1 cellular context compared by ENCODE assay signal in the genomic region with DNA sequence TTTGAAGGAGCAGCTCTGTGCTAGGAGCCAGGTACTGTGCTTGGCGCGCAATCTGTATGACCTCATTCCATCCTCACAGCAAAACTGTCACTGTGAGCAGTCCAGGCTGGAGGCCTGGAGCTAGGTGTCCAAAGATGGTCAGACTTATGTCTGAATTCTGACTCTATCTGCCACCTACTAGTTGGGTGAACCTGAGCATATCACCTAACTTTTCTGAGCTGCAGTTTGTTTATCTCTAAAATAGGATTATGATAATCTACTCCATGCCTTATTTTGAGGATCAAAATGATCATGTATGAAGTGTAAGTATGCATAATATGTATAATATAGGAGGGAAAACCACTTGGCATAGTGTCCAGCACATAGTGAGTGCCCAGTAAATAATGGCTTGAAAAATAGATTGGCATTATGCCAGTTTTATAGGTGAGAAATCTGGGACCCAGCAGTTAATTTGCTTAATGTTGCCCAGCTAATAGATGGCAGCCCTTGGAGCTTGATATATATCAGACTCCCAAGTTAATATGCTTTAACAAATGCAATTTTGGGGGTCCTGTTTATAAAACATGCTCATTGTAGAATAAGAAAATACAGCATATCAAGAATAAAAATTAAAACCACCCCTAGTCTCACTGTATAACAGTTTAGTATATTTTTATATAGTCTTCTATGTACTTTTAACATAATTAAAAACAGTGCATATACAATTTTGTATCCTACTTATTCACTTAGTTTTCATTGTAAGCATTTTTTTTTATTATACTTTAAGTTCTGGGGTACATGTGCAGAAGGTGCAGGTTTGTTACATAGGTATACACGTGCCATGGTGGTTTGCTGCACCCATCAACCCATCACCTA.
TF ChIP-seq lines count a peak whose summit lies in the region.

No MANE protein-coding gene starts in this region.

TF ChIP-seq in HepG2, 621 proteins besides CTCF, POLR2A, EP300 and RAD21 (continued from another document and continues in another):
- TF ChIP-seq, protein P1, sequence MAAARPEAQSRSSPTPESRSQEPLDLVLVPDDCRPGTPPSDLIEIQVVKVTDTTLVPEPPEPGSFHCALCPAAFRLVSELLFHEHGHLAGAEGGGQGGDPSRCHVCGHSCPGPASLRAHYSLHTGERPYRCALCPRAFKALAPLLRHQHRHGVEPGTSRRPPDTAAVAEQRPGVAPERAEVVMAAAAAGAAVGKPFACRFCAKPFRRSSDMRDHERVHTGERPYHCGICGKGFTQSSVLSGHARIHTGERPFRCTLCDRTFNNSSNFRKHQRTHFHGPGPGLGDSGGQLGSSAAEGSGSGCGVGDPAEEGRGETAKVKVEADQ (CRISPR knock-in tag; IDR thresholded peaks at IDR 0.05; ENCODE audit: borderline replicate concordance) = no peak
- TF ChIP-seq TCF12 (IDR thresholded peaks at IDR 0.05) (no peak), TCF12 (CRISPR knock-in tag; IDR thresholded peaks at IDR 0.05) (no peak), ZSCAN30 (CRISPR knock-in tag; IDR thresholded peaks at IDR 0.05) (no peak), ZNF225 (CRISPR knock-in tag; IDR thresholded peaks at IDR 0.05) (no peak), ZNF878 (CRISPR knock-in tag; IDR thresholded peaks at IDR 0.05) (no peak; the same call in 1 of the 2 replicates), ZNF224 (CRISPR knock-in tag; IDR thresholded peaks at IDR 0.05) (no peak), JUND (CRISPR knock-in tag; IDR thresholded peaks at IDR 0.05) (no peak), TBP (CRISPR knock-in tag; IDR thresholded peaks at IDR 0.05) (no peak), RFXAP (CRISPR knock-in tag; IDR thresholded peaks at IDR 0.05; ENCODE audit: borderline replicate concordance) (0 out of 2 replicates have a peak, but pooled peaks have one; percentile 48), ZBTB42 (CRISPR knock-in tag; IDR thresholded peaks at IDR 0.05) (no peak), ZBTB38 (CRISPR knock-in tag; IDR thresholded peaks at IDR 0.05) (no peak), ZFP36L2 (CRISPR knock-in tag; IDR thresholded peaks at IDR 0.05) (no peak), REPIN1 (CRISPR knock-in tag; IDR thresholded peaks at IDR 0.05; ENCODE audit: borderline replicate concordance, low read depth) (no peak), SOX6 (IDR thresholded peaks at IDR 0.05) (no peak), SOX6 (CRISPR knock-in tag; IDR thresholded peaks at IDR 0.05) (no peak), NR3C1 (CRISPR knock-in tag; IDR thresholded peaks at IDR 0.05) (no peak), NPAS2 (CRISPR knock-in tag; IDR thresholded peaks at IDR 0.05; ENCODE audit: borderline replicate concordance) (no peak), ZFP1 (CRISPR knock-in tag; IDR thresholded peaks at IDR 0.05) (no peak), ZNF546 (CRISPR knock-in tag; conservative IDR thresholded peaks at IDR 0.05) (no peak; the same call in 1 of the 2 replicates), KDM2A (CRISPR knock-in tag; IDR thresholded peaks at IDR 0.05; ENCODE audit: borderline replicate concordance, low read depth) (no peak), ZNF33A (CRISPR knock-in tag; IDR thresholded peaks at IDR 0.05; ENCODE audit: borderline replicate concordance) (no peak), ATAD3A (CRISPR knock-in tag; IDR thresholded peaks at IDR 0.05) (no peak), MAZ (IDR thresholded peaks at IDR 0.05; ENCODE audit: borderline replicate concordance, low read depth, low read length) (no peak), MAZ (CRISPR knock-in tag; IDR thresholded peaks at IDR 0.05; ENCODE audit: low read depth) (no peak), KMT2A (CRISPR knock-in tag; IDR thresholded peaks at IDR 0.05) (no peak), ELF1 (CRISPR knock-in tag; IDR thresholded peaks at IDR 0.05) (no peak), ZNF34 (CRISPR knock-in tag; IDR thresholded peaks at IDR 0.05; ENCODE audit: borderline replicate concordance) (0 out of 2 replicates have a peak, but pooled peaks have one; percentile 49), ZBTB3 (CRISPR knock-in tag; IDR thresholded peaks at IDR 0.05; ENCODE audit: borderline replicate concordance, low read depth) (no peak), JDP2 (CRISPR knock-in tag; IDR thresholded peaks at IDR 0.05; ENCODE audit: borderline replicate concordance) (no peak), TOE1 (CRISPR knock-in tag; IDR thresholded peaks at IDR 0.05) (no peak; the same call in 1 of the 2 replicates), SRF (IDR thresholded peaks at IDR 0.05; ENCODE audit: low read depth, low read length) (no peak), HMG20B (CRISPR knock-in tag; conservative IDR thresholded peaks at IDR 0.05) (no peak), TMF1 (CRISPR knock-in tag; IDR thresholded peaks at IDR 0.05; ENCODE audit: low read depth) (no peak), NFYB (CRISPR knock-in tag; IDR thresholded peaks at IDR 0.05) (peak; percentile 27; the same call in 1 of the 2 replicates), ZSCAN21 (CRISPR knock-in tag; IDR thresholded peaks at IDR 0.05; ENCODE audit: borderline replicate concordance) (no peak)
- TF ChIP-seq, protein P2, sequence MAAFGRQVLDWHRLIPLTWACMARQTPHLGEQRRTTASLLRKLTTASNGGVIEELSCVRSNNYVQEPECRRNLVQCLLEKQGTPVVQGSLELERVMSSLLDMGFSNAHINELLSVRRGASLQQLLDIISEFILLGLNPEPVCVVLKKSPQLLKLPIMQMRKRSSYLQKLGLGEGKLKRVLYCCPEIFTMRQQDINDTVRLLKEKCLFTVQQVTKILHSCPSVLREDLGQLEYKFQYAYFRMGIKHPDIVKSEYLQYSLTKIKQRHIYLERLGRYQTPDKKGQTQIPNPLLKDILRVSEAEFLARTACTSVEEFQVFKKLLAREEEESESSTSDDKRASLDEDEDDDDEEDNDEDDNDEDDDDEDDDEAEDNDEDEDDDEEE (CRISPR knock-in tag; IDR thresholded peaks at IDR 0.05) = no peak
- TF ChIP-seq, protein P3, sequence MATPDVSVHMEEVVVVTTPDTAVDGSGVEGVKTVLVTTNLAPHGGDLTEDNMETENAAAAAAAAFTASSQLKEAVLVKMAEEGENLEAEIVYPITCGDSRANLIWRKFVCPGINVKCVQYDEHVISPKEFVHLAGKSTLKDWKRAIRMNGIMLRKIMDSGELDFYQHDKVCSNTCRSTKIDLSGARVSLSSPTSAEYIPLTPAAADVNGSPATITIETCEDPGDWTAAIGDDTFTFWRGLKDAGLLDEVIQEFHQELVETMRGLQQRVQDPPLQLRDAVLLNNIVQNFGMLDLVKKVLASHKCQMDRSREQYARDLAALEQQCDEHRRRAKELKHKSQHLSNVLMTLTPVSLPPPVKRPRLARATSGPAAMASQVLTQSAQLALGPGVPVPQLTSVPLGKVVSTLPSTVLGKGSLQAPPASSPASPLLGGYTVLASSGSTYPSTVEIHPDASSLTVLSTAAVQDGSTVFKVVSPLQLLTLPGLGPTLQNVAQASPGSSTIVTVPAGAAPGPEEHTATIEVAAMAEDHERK (CRISPR knock-in tag; IDR thresholded peaks at IDR 0.05; ENCODE audit: low read depth) = 0 out of 2 replicates have a peak, but pooled peaks have one; percentile 3
- TF ChIP-seq, protein P4, sequence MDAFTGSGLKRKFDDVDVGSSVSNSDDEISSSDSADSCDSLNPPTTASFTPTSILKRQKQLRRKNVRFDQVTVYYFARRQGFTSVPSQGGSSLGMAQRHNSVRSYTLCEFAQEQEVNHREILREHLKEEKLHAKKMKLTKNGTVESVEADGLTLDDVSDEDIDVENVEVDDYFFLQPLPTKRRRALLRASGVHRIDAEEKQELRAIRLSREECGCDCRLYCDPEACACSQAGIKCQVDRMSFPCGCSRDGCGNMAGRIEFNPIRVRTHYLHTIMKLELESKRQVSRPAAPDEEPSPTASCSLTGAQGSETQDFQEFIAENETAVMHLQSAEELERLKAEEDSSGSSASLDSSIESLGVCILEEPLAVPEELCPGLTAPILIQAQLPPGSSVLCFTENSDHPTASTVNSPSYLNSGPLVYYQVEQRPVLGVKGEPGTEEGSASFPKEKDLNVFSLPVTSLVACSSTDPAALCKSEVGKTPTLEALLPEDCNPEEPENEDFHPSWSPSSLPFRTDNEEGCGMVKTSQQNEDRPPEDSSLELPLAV (CRISPR knock-in tag; conservative IDR thresholded peaks at IDR 0.05; ENCODE audit: low read depth) = no peak; the same call in 1 of the 2 replicates
- TF ChIP-seq, protein P5, sequence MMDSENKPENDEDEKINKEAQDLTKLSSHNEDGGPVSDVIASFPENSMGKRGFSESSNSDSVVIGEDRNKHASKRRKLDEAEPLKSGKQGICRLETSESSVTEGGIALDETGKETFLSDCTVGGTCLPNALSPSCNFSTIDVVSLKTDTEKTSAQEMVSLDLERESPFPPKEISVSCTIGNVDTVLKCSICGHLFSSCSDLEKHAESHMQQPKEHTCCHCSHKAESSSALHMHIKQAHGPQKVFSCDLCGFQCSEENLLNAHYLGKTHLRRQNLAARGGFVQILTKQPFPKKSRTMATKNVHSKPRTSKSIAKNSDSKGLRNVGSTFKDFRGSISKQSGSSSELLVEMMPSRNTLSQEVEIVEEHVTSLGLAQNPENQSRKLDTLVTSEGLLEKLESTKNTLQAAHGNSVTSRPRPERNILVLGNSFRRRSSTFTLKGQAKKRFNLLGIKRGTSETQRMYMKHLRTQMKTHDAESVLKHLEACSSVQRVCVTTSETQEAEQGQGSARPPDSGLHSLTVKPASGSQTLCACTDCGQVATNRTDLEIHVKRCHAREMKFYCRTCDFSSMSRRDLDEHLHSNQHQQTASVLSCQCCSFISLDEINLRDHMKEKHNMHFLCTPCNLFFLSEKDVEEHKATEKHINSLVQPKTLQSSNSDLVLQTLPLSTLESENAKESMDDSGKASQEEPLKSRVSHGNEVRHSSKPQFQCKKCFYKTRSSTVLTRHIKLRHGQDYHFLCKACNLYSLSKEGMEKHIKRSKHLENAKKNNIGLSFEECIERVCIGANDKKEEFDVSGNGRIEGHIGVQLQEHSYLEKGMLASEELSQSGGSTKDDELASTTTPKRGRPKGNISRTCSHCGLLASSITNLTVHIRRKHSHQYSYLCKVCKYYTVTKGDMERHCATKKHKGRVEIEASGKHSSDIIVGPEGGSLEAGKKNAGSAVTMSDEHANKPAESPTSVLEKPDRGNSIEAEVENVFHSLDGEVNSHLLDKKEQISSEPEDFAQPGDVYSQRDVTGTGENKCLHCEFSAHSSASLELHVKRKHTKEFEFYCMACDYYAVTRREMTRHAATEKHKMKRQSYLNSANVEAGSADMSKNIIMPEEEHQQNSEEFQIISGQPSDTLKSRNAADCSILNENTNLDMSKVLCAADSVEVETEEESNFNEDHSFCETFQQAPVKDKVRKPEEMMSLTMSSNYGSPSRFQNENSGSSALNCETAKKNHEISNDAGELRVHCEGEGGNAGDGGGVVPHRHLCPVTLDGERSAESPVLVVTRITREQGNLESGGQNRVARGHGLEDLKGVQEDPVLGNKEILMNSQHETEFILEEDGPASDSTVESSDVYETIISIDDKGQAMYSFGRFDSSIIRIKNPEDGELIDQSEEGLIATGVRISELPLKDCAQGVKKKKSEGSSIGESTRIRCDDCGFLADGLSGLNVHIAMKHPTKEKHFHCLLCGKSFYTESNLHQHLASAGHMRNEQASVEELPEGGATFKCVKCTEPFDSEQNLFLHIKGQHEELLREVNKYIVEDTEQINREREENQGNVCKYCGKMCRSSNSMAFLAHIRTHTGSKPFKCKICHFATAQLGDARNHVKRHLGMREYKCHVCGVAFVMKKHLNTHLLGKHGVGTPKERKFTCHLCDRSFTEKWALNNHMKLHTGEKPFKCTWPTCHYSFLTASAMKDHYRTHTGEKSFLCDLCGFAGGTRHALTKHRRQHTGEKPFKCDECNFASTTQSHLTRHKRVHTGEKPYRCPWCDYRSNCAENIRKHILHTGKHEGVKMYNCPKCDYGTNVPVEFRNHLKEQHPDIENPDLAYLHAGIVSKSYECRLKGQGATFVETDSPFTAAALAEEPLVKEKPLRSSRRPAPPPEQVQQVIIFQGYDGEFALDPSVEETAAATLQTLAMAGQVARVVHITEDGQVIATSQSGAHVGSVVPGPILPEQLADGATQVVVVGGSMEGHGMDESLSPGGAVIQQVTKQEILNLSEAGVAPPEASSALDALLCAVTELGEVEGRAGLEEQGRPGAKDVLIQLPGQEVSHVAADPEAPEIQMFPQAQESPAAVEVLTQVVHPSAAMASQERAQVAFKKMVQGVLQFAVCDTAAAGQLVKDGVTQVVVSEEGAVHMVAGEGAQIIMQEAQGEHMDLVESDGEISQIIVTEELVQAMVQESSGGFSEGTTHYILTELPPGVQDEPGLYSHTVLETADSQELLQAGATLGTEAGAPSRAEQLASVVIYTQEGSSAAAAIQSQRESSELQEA (CRISPR knock-in tag; IDR thresholded peaks at IDR 0.05; ENCODE audit: not compliant biosample characterization) = no peak
- TF ChIP-seq, protein P6, sequence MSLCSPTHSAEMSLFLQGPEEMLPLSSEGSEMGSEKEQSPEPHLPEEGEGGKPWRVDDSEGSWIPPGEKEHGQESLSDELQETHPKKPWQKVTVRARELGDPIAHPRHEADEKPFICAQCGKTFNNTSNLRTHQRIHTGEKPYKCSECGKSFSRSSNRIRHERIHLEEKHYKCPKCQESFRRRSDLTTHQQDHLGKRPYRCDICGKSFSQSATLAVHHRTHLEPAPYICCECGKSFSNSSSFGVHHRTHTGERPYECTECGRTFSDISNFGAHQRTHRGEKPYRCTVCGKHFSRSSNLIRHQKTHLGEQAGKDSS (CRISPR knock-in tag; IDR thresholded peaks at IDR 0.05; ENCODE audit: borderline replicate concordance, low read depth) = no peak
- TF ChIP-seq, protein P7, sequence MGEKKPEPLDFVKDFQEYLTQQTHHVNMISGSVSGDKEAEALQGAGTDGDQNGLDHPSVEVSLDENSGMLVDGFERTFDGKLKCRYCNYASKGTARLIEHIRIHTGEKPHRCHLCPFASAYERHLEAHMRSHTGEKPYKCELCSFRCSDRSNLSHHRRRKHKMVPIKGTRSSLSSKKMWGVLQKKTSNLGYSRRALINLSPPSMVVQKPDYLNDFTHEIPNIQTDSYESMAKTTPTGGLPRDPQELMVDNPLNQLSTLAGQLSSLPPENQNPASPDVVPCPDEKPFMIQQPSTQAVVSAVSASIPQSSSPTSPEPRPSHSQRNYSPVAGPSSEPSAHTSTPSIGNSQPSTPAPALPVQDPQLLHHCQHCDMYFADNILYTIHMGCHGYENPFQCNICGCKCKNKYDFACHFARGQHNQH (CRISPR knock-in tag; IDR thresholded peaks at IDR 0.05) = no peak; the same call in 1 of the 2 replicates
- TF ChIP-seq, protein P8, sequence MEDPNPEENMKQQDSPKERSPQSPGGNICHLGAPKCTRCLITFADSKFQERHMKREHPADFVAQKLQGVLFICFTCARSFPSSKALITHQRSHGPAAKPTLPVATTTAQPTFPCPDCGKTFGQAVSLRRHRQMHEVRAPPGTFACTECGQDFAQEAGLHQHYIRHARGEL (CRISPR knock-in tag; IDR thresholded peaks at IDR 0.05) = no peak
- TF ChIP-seq, protein P9, sequence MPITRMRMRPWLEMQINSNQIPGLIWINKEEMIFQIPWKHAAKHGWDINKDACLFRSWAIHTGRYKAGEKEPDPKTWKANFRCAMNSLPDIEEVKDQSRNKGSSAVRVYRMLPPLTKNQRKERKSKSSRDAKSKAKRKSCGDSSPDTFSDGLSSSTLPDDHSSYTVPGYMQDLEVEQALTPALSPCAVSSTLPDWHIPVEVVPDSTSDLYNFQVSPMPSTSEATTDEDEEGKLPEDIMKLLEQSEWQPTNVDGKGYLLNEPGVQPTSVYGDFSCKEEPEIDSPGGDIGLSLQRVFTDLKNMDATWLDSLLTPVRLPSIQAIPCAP (CRISPR knock-in tag; IDR thresholded peaks at IDR 0.05; ENCODE audit: low read depth) = no peak
- TF ChIP-seq, protein P10, sequence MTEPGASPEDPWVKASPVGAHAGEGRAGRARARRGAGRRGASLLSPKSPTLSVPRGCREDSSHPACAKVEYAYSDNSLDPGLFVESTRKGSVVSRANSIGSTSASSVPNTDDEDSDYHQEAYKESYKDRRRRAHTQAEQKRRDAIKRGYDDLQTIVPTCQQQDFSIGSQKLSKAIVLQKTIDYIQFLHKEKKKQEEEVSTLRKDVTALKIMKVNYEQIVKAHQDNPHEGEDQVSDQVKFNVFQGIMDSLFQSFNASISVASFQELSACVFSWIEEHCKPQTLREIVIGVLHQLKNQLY (CRISPR knock-in tag; IDR thresholded peaks at IDR 0.05) = peak; percentile 34; the same call in 1 of the 2 replicates
